ENCODE assay signal across 9 cellular contexts in genomic region chr10:50561266-50561665, GRCh38.
DNase-seq lines count a peak whose midpoint lies in the region; ATAC-seq and TF ChIP-seq lines count a peak whose summit lies in the region.
"Had no signal": no experiment of that assay in that cellular context is flagged by ENCODE, and none has a peak within 500 bp of the region (broad histone marks: within the 10 kb centered on the region; RNA-seq: fewer than 3 reads in every experiment).

No MANE protein-coding gene starts in this region.

- peaks cover 42% of the 10 kb centered on the region for H3K4me1 ChIP-seq in GM23248 (ENCODE audit: insufficient read depth)
- peaks cover 4% of the 10 kb centered on the region for H3K4me1 ChIP-seq in right cardiac atrium (ENCODE audit: control insufficient read depth, insufficient read depth, low read length)
- peaks cover 5% of the 10 kb centered on the region for H3K4me1 ChIP-seq in skeletal muscle satellite cell (ENCODE audit: control insufficient read depth, insufficient read depth, low read length)

- no peak overlapping the region for H3K4me3 Mint-ChIP-seq in natural killer cell
- no peak overlapping the region for H3K4me3 Mint-ChIP-seq in activated CD8-positive, alpha-beta memory T cell treated with anti-CD3 and anti-CD28 coated beads, Interleukin-2, amount 10 ng/mL, durations not matched to agents 7 days and 5 days

- H4K20me1 ChIP-seq in GM23248 (ENCODE audit: insufficient read depth): no peaks in the 10 kb centered on the region

- 0 to 3% methylated on average over 5 of the region's 5 CpGs for WGBS in GM23248 (ENCODE audit: low coverage in 1 of 2, low lambda C conversion rate in 2 of 2, missing lambda C conversion rate in 2 of 2), 2 experiments
- WGBS in right cardiac atrium: 30% methylated on average over 5 of the region's 5 CpGs

- no peaks in the 10 kb centered on the region for H3K36me3 ChIP-seq in GM23248 (ENCODE audit: low read depth)
- no peaks in the 10 kb centered on the region for H3K36me3 ChIP-seq in skeletal muscle satellite cell (ENCODE audit: insufficient read depth, low read length)

- no peak overlapping the region for H3K27ac Mint-ChIP-seq in natural killer cell
- H3K27ac Mint-ChIP-seq in activated CD8-positive, alpha-beta memory T cell treated with anti-CD3 and anti-CD28 coated beads, Interleukin-2, amount 10 ng/mL, durations not matched to agents 7 days and 5 days: no peak overlapping the region

- no peaks in the 10 kb centered on the region for H3K9me3 Mint-ChIP-seq in natural killer cell
- H3K9me3 Mint-ChIP-seq in activated CD8-positive, alpha-beta memory T cell treated with anti-CD3 and anti-CD28 coated beads, Interleukin-2, amount 10 ng/mL, durations not matched to agents 7 days and 5 days (ENCODE audit: low read depth): no peaks in the 10 kb centered on the region

- H3K27ac ChIP-seq in GM23248 (peak overlapping the region; percentile 72), right cardiac atrium (ENCODE audit: low read length) (no peak overlapping the region)

- in situ Hi-C loops in GM23248 (cut with MboI) (no loop called here), GM13976 (cut with MboI; ENCODE audit: low sequenced_read_pairs, unreplicated experiment) (no loop called here)

- H3K4me3 ChIP-seq in GM23248: peak overlapping the region; percentile 42
- H3K4me3 ChIP-seq in right cardiac atrium (ENCODE audit: low read length): no peak overlapping the region
- no peak overlapping the region for H3K4me3 ChIP-seq in skeletal muscle satellite cell (ENCODE audit: low read length)

- DNase-seq in GM23248 (peak; percentile 96), astrocyte of the hippocampus (ENCODE audit: low read depth, low spot score) (peak; percentile 96), right cardiac atrium (no peak), natural killer cell (no peak), posterior cingulate gyrus (no peak), GM13976 (ENCODE audit: low spot score) (no peak)
- no peak for DNase-seq in activated CD8-positive, alpha-beta memory T cell treated with anti-CD3 and anti-CD28 coated beads, Interleukin-2, amount 10 ng/mL, durations not matched to agents 7 days and 5 days
- DNase-seq: NCI-H2029 had no signal

- H3K36me3 Mint-ChIP-seq in natural killer cell: no peaks in the 10 kb centered on the region
- no peaks in the 10 kb centered on the region for H3K36me3 Mint-ChIP-seq in activated CD8-positive, alpha-beta memory T cell treated with anti-CD3 and anti-CD28 coated beads, Interleukin-2, amount 10 ng/mL, durations not matched to agents 7 days and 5 days

- no peaks in the 10 kb centered on the region for H3K79me2 ChIP-seq in GM23248 (ENCODE audit: insufficient read depth)

- H3K27me3 Mint-ChIP-seq in natural killer cell (ENCODE audit: low read depth in 2 of 2): no peaks in the 10 kb centered on the region
- H3K27me3 Mint-ChIP-seq in activated CD8-positive, alpha-beta memory T cell treated with anti-CD3 and anti-CD28 coated beads, Interleukin-2, amount 10 ng/mL, durations not matched to agents 7 days and 5 days: no peaks in the 10 kb centered on the region

- H3K9me3 ChIP-seq in GM23248 (ENCODE audit: low read depth) (no peaks in the 10 kb centered on the region), right cardiac atrium (ENCODE audit: control insufficient read depth, low read length) (no peaks in the 10 kb centered on the region), skeletal muscle satellite cell (replicated peaks; ENCODE audit: low read length) (no peaks in the 10 kb centered on the region)

- no peak for TF ChIP-seq CTCF in natural killer cell (IDR thresholded peaks at IDR 0.05)
- TF ChIP-seq CTCF in GM13976 (IDR thresholded peaks at IDR 0.05; ENCODE audit: borderline replicate concordance, control extremely low read depth, extremely low read depth, insufficient read depth, missing control alignments): no peak

- CTCF ChIA-PET in activated CD8-positive, alpha-beta memory T cell treated with anti-CD3 and anti-CD28 coated beads, Interleukin-2, amount 10 ng/mL, durations not matched to agents 7 days and 5 days (lab: Charles Lee): interaction anchor here (0.6 to 1.5 kb wide), 5 partner anchors 16 to 92 kb away, joined by 3 to 7 read pairs (median 4); no protein-coding TSS in a partner anchor

- H3K9ac ChIP-seq in GM23248 (peak overlapping the region; percentile 44), skeletal muscle satellite cell (ENCODE audit: low read depth, low read length) (no peak overlapping the region)

- peak overlapping the region; percentile 70 for H3K4me2 ChIP-seq in GM23248 (ENCODE audit: unreplicated experiment)
- H3K4me2 ChIP-seq in skeletal muscle satellite cell (ENCODE audit: low read length): peak overlapping the region; percentile 22

- H3K27me3 ChIP-seq in GM23248 (replicated peaks; ENCODE audit: insufficient read depth) (no peaks in the 10 kb centered on the region), right cardiac atrium (ENCODE audit: control insufficient read depth, insufficient read depth) (no peaks in the 10 kb centered on the region), skeletal muscle satellite cell (ENCODE audit: control insufficient read depth, insufficient read depth, low read length) (no peaks in the 10 kb centered on the region)

- ATAC-seq in right cardiac atrium (peak; percentile 84 to 87), natural killer cell (no peak)
- ATAC-seq in activated CD8-positive, alpha-beta memory T cell treated with anti-CD3 and anti-CD28 coated beads, Interleukin-2, amount 10 ng/mL, durations not matched to agents 7 days and 5 days: no peak

- no peaks in the 10 kb centered on the region for H3K9me2 ChIP-seq in GM23248 (ENCODE audit: insufficient read depth)

- H3F3A ChIP-seq in GM23248 (ENCODE audit: insufficient read depth): peaks cover 21% of the 10 kb centered on the region

- intact Hi-C loops in right cardiac atrium (cut with DNase I) (no loop called here), natural killer cell (cut with micrococcal nuclease) (no loop called here), posterior cingulate gyrus (cut with DNase I) (no loop called here)

- no peak overlapping the region for H2AFZ ChIP-seq in GM23248

- peaks cover 30 to 36% of the 10 kb centered on the region in 2 donors for H3K4me1 Mint-ChIP-seq in natural killer cell
- H3K4me1 Mint-ChIP-seq in activated CD8-positive, alpha-beta memory T cell treated with anti-CD3 and anti-CD28 coated beads, Interleukin-2, amount 10 ng/mL, durations not matched to agents 7 days and 5 days: peaks cover 10% of the 10 kb centered on the region

Comparison
In these comparisons a context has a peak if more than half of its experiments do, and no peak if none do; other contexts are left out.
1. DNase-seq: peak in GM23248 (single experiment) and astrocyte of the hippocampus (single experiment); none in right cardiac atrium (0 of 3), natural killer cell (single experiment), activated CD8-positive, alpha-beta memory T cell treated with anti-CD3 and anti-CD28 coated beads, Interleukin-2, amount 10 ng/mL, durations not matched to agents 7 days and 5 days (single experiment), posterior cingulate gyrus (0 of 10) and GM13976 (single experiment).
2. ATAC-seq: peak in right cardiac atrium (2 of 2); none in natural killer cell (0 of 3) and activated CD8-positive, alpha-beta memory T cell treated with anti-CD3 and anti-CD28 coated beads, Interleukin-2, amount 10 ng/mL, durations not matched to agents 7 days and 5 days (single experiment).